ENCODE assay signal across 8 cellular contexts in the genomic region with DNA sequence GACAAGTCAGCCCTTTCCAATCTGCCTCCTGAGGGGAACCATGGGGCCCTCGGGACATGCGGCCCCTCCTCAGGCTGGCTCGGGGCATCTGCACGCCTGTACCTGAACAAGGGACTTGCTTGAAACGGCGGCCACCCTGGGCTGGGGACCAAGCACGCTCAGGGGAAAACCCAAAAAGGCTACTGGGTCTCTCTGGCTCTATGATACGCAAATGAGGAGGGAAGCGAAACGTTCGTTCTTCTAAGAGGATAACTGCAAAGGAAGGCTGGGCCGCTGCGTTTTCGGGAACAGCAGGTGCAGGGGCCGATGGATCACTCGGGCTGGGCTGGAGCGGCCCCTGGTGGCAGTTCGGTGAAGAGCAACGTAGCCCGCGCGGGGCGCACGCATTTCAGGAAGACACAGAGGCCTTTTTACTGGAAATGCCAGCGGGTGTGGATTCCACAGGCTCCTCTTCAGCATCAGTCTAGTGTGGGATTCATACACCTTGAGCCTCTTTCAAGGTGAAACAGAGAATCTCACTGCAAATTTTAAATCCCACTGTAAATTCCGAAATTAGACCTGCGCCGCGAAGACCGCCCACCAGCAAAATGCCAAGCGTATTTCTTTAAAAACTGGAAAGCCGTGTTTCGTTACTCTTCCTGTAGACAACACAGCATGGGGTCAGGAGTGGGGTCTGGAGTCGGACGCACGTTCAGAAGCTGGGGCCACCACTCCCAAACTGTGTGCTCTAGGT. TPM values are rescaled to one million over a fixed set of nuclear protein-coding genes. Genes with fewer than 3 reads are reported as not detected.
DNase-seq lines count a peak whose midpoint lies in the region; ATAC-seq and TF ChIP-seq lines count a peak whose summit lies in the region.
"Not testable (repeated sequence)": the region's sequence is repeated elsewhere in the genome, so short reads cannot be mapped to it uniquely, and the experiment has no call there.

No MANE protein-coding gene starts in this region.

- not testable (repeated sequence) for H3K36me3 Mint-ChIP-seq in activated T-helper 2 cell treated with anti-CD3 and anti-CD28 coated beads, Interferon-gamma antibody, Interleukin-2, Interleukin-4, amounts not matched to agents 10 μg/mL and 5 μg/mL and 100 μg/mL, durations not matched to agents 14 hours and 24 hours and 36 hours (ENCODE audit: low read depth); nephron progenitor cell (ENCODE audit: low read depth)

- peaks cover 11% of the 10 kb centered on the region for H3K4me1 Mint-ChIP-seq in activated T-helper 2 cell treated with anti-CD3 and anti-CD28 coated beads, Interferon-gamma antibody, Interleukin-2, Interleukin-4, amounts not matched to agents 10 μg/mL and 5 μg/mL and 100 μg/mL, durations not matched to agents 14 hours and 24 hours and 36 hours (ENCODE audit: low read depth)
- H3K4me1 Mint-ChIP-seq in nephron progenitor cell = not testable (repeated sequence)

- H3K9me3 Mint-ChIP-seq in activated T-helper 2 cell treated with anti-CD3 and anti-CD28 coated beads, Interferon-gamma antibody, Interleukin-2, Interleukin-4, amounts not matched to agents 10 μg/mL and 5 μg/mL and 100 μg/mL, durations not matched to agents 14 hours and 24 hours and 36 hours; nephron progenitor cell: not testable (repeated sequence)

- intact Hi-C loops in activated T-helper 2 cell treated with anti-CD3 and anti-CD28 coated beads, Interferon-gamma antibody, Interleukin-2, Interleukin-4, amounts not matched to agents 10 μg/mL and 5 μg/mL and 100 μg/mL, durations not matched to agents 14 hours and 24 hours and 36 hours (cut with micrococcal nuclease) = loop anchor here (1.0 to 2.0 kb wide), 4 partner anchors 31 to 130 kb away; no protein-coding TSS in a partner anchor

- H3K4me3 Mint-ChIP-seq in activated T-helper 2 cell treated with anti-CD3 and anti-CD28 coated beads, Interferon-gamma antibody, Interleukin-2, Interleukin-4, amounts not matched to agents 10 μg/mL and 5 μg/mL and 100 μg/mL, durations not matched to agents 14 hours and 24 hours and 36 hours (ENCODE audit: low read depth); nephron progenitor cell: not testable (repeated sequence)

- H3K4me3 ChIP-seq in LNCaP clone FGC (ENCODE audit: low read depth, low read length) = not testable (repeated sequence)

- H3K27me3 Mint-ChIP-seq in activated T-helper 2 cell treated with anti-CD3 and anti-CD28 coated beads, Interferon-gamma antibody, Interleukin-2, Interleukin-4, amounts not matched to agents 10 μg/mL and 5 μg/mL and 100 μg/mL, durations not matched to agents 14 hours and 24 hours and 36 hours (ENCODE audit: low read depth) = not testable (repeated sequence)
- H3K27me3 Mint-ChIP-seq in nephron progenitor cell (ENCODE audit: low read depth, poor library complexity) = peaks cover 34% of the 10 kb centered on the region

- TF ChIP-seq CTCF in LNCaP clone FGC (IDR thresholded peaks at IDR 0.05; ENCODE audit: control insufficient read depth, extremely low read depth, insufficient read depth) = peak; percentile 86
- peak; percentile 95 for TF ChIP-seq CTCF in nephron progenitor cell (IDR thresholded peaks at IDR 0.05)

- H3K27ac Mint-ChIP-seq in activated T-helper 2 cell treated with anti-CD3 and anti-CD28 coated beads, Interferon-gamma antibody, Interleukin-2, Interleukin-4, amounts not matched to agents 10 μg/mL and 5 μg/mL and 100 μg/mL, durations not matched to agents 14 hours and 24 hours and 36 hours = peak overlapping the region; percentile 68
- not testable (repeated sequence) for H3K27ac Mint-ChIP-seq in nephron progenitor cell

- peak; percentile 88 for ATAC-seq in stimulated activated naive CD8-positive, alpha-beta T cell treated with anti-CD3 and anti-CD28 coated beads, Interleukin-15, Interleukin-2, amounts not matched to agents 100 U/mL and 50 U/mL, for 24 hours

- DNase-seq in Daoy (ENCODE audit: low read depth) (peak; percentile 63), GOT3 (lab: John Stamatoyannopoulos, UW) (peak; percentile 27), LNCaP clone FGC (ENCODE audit: low read depth) (peak; percentile 17), SIG-M5 treated with dmso at 0.1 percent for 504 hours (lab: John Stamatoyannopoulos, UW; ENCODE audit: unreplicated experiment) (peak; percentile 62), fibroblast of peridontal ligament (ENCODE audit: extremely low read depth) (peak; percentile 60), nephron progenitor cell (peak; percentile 88)
- peak; percentile 80 for DNase-seq in activated T-helper 2 cell treated with anti-CD3 and anti-CD28 coated beads, Interferon-gamma antibody, Interleukin-2, Interleukin-4, amounts not matched to agents 10 μg/mL and 5 μg/mL and 100 μg/mL, durations not matched to agents 14 hours and 24 hours and 36 hours (ENCODE audit: low spot score)
- DNase-seq in stimulated activated naive CD8-positive, alpha-beta T cell treated with anti-CD3 and anti-CD28 coated beads, Interleukin-15, Interleukin-2, amounts not matched to agents 100 U/mL and 50 U/mL, for 24 hours = peak; percentile 91

RNA-seq across cellular contexts. Expression of gene CA5A, which starts 27.0 kb away (rescaled TPM):
- not detected in 2 replicates for total RNA-seq in Daoy (2014; rRNA removed; shearing (Covaris generic))
- total RNA-seq in activated T-helper 2 cell treated with anti-CD3 and anti-CD28 coated beads, Interferon-gamma antibody, Interleukin-2, Interleukin-4, amounts not matched to agents 10 μg/mL and 5 μg/mL and 100 μg/mL, durations not matched to agents 14 hours and 24 hours and 36 hours = not detected in 2 replicates

RNA-seq across cellular contexts. Expression of gene SLC7A5, which starts 40.1 kb away (rescaled TPM):
- total RNA-seq in Daoy (2014; rRNA removed; shearing (Covaris generic)) = 24.9 and 31.6 TPM in 2 replicates
- 271 TPM in 2 replicates for total RNA-seq in activated T-helper 2 cell treated with anti-CD3 and anti-CD28 coated beads, Interferon-gamma antibody, Interleukin-2, Interleukin-4, amounts not matched to agents 10 μg/mL and 5 μg/mL and 100 μg/mL, durations not matched to agents 14 hours and 24 hours and 36 hours

RNA-seq across cellular contexts. Expression of gene BANP, which starts 41.9 kb away (rescaled TPM):
- 16.1 and 16.7 TPM in 2 replicates for total RNA-seq in Daoy (2014; rRNA removed; shearing (Covaris generic))
- total RNA-seq in activated T-helper 2 cell treated with anti-CD3 and anti-CD28 coated beads, Interferon-gamma antibody, Interleukin-2, Interleukin-4, amounts not matched to agents 10 μg/mL and 5 μg/mL and 100 μg/mL, durations not matched to agents 14 hours and 24 hours and 36 hours = 39.7 and 40.8 TPM in 2 replicates

Comparison
In these comparisons a context has a peak if more than half of its experiments do, and no peak if none do; other contexts are left out.
1. DNase-seq: peak in every context shown above with its lines; median percentile 91 in stimulated activated naive CD8-positive, alpha-beta T cell treated with anti-CD3 and anti-CD28 coated beads, Interleukin-15, Interleukin-2, amounts not matched to agents 100 U/mL and 50 U/mL, for 24 hours; 88 in nephron progenitor cell; 80 in activated T-helper 2 cell treated with anti-CD3 and anti-CD28 coated beads, Interferon-gamma antibody, Interleukin-2, Interleukin-4, amounts not matched to agents 10 μg/mL and 5 μg/mL and 100 μg/mL, durations not matched to agents 14 hours and 24 hours and 36 hours; 63 in Daoy; 62 in SIG-M5 treated with dmso at 0.1 percent for 504 hours; 60 in fibroblast of peridontal ligament; 27 in GOT3; 17 in LNCaP clone FGC.